In the genomic region with DNA sequence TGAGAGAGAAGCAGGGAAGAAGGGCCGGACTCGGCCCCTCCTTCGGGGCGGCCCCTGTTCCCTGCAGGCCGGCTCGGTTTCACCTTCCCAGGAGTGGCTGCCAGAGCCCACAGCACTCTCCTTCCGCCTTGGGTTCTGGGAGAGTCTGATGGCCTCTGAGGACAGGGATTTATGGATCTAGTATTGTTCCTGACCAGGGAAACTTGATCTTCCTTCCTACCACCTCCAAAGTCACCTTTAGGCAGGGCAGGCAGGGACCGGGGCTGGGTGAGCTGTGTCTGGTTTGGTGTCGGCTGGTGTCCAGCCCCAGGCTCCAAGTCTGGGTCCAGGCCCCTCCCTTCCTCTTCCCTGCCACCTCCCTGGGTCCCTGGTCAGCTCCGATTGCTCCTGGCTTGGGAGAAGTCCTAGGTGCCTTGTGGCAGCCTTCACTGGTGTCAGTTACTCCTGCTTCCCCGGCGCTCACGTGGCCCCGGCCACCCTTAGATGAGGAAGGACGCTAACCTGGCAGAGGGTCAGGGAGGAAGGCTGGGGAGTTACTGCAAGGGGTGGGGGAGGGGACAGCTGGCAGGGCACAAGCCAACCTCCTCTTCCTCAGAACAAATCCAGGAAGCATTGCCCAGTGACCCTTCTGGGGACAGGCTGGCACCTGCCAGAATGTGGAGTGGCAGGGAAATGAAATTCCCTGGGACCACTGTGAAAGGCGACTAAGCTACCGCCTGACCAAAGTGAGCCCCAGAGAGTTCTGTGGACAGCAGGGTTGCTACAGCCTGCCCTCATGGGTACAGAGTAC, we compare ENCODE assay signal across 7 cellular contexts. TPM values are rescaled to one million over a fixed set of nuclear protein-coding genes. Genes with fewer than 3 reads are reported as not detected.
DNase-seq lines count a peak whose midpoint lies in the region; ATAC-seq lines count a peak whose summit lies in the region.

No MANE protein-coding gene starts in this region.

- no peaks in the 10 kb centered on the region for H3K9me3 ChIP-seq in HUES48 (ENCODE audit: control insufficient read depth, insufficient read depth, low read length)
- H3K9me3 ChIP-seq in iPS-15b (ENCODE audit: control insufficient read depth, insufficient read depth, low read length), result no peaks in the 10 kb centered on the region

- H3K4me1 Mint-ChIP-seq in activated CD4-positive, alpha-beta memory T cell treated with anti-CD3 and anti-CD28 coated beads for 36 hours (ENCODE audit: low read depth), result peaks cover 58% of the 10 kb centered on the region

- intact Hi-C loops in activated CD4-positive, alpha-beta memory T cell treated with anti-CD3 and anti-CD28 coated beads for 36 hours (cut with micrococcal nuclease), result loop anchor here (10.0 kb wide), 1 partner anchor 102 kb away; no protein-coding TSS in a partner anchor

- no peak overlapping the region for H3K9ac ChIP-seq in HUES48 (ENCODE audit: low read depth, low read length)
- peak overlapping the region; percentile 65 for H3K9ac ChIP-seq in iPS-15b (ENCODE audit: low read depth, low read length)

- H3K27ac Mint-ChIP-seq in activated CD4-positive, alpha-beta memory T cell treated with anti-CD3 and anti-CD28 coated beads for 36 hours, result peak overlapping the region; percentile 97

- DNase-seq in activated CD4-positive, alpha-beta memory T cell treated with anti-CD3 and anti-CD28 coated beads for 36 hours, result no peak
- DNase-seq in substantia nigra (lab: John Stamatoyannopoulos, UW), result peak in 42 of 49 donors; percentile 13 to 71 (median 44)
- DNase-seq in SHP77 treated with DMSO at 0.1 percent for 48 hours (lab: John Stamatoyannopoulos, UW), result no peak
- DNase-seq in NCI-H345 (lab: John Stamatoyannopoulos, UW), result no peak

- H3K4me3 Mint-ChIP-seq in activated CD4-positive, alpha-beta memory T cell treated with anti-CD3 and anti-CD28 coated beads for 36 hours, result peak overlapping the region; percentile 62

- no peak overlapping the region for H3K4me3 ChIP-seq in HUES48 (ENCODE audit: low read depth, low read length)
- H3K4me3 ChIP-seq in iPS-15b (ENCODE audit: low read depth, low read length), result peak overlapping the region; percentile 8

- POLR2A ChIA-PET in activated CD4-positive, alpha-beta memory T cell treated with anti-CD3 and anti-CD28 coated beads for 36 hours (lab: Charles Lee), result interaction anchor here (0.6 to 1.6 kb wide), 4 partner anchors 11 to 34 kb away, joined by 3 to 11 read pairs (median 6); a partner anchor contains a TSS

- CTCF ChIA-PET in activated CD4-positive, alpha-beta memory T cell treated with anti-CD3 and anti-CD28 coated beads for 36 hours (lab: Charles Lee), result interaction anchor here (0.6 to 1.9 kb wide), 7 partner anchors 16 to 106 kb away, joined by 3 to 7 read pairs (median 3); a partner anchor contains a TSS

- H3K36me3 Mint-ChIP-seq in activated CD4-positive, alpha-beta memory T cell treated with anti-CD3 and anti-CD28 coated beads for 36 hours, result peaks cover 19% of the 10 kb centered on the region

- ATAC-seq in GM18858 (IDR thresholded peaks at IDR 0.05; ENCODE audit: unreplicated experiment), result no peak

- H3K9me3 Mint-ChIP-seq in activated CD4-positive, alpha-beta memory T cell treated with anti-CD3 and anti-CD28 coated beads for 36 hours, result no peaks in the 10 kb centered on the region

- H3K27me3 ChIP-seq in HUES48 (ENCODE audit: control insufficient read depth, insufficient read depth, low read length) (no peaks in the 10 kb centered on the region), iPS-15b (ENCODE audit: control insufficient read depth, insufficient read depth, low read length) (no peaks in the 10 kb centered on the region)

- H3K27me3 Mint-ChIP-seq in activated CD4-positive, alpha-beta memory T cell treated with anti-CD3 and anti-CD28 coated beads for 36 hours, result no peaks in the 10 kb centered on the region

- peaks cover 7% of the 10 kb centered on the region for H3K36me3 ChIP-seq in HUES48 (ENCODE audit: control insufficient read depth, insufficient read depth, low read length)
- H3K36me3 ChIP-seq in iPS-15b (ENCODE audit: control insufficient read depth, insufficient read depth, low read length), result peaks cover 4% of the 10 kb centered on the region

- peaks cover 29% of the 10 kb centered on the region for H3K4me1 ChIP-seq in HUES48 (ENCODE audit: control insufficient read depth, insufficient read depth, low read length)
- H3K4me1 ChIP-seq in iPS-15b (ENCODE audit: control insufficient read depth, insufficient read depth, low read length), result peaks cover 14% of the 10 kb centered on the region

- H3K27ac ChIP-seq in HUES48 (ENCODE audit: low read depth, low read length), result peak overlapping the region; percentile 81
- peak overlapping the region; percentile 71 for H3K27ac ChIP-seq in substantia nigra (ENCODE audit: low read depth, low read length, poor library complexity, severe bottlenecking)

RNA-seq across cellular contexts. Expression of a gene that starts 18.8 kb away (rescaled TPM):
- total RNA-seq in activated CD4-positive, alpha-beta memory T cell treated with anti-CD3 and anti-CD28 coated beads for 36 hours, result 10 to 100 TPM; 14.4 to 15.2 TPM

RNA-seq across cellular contexts. Expression of a gene that starts 35.0 kb away (rescaled TPM):
- total RNA-seq in activated CD4-positive, alpha-beta memory T cell treated with anti-CD3 and anti-CD28 coated beads for 36 hours, result 10 to 100 TPM; 67.0 to 72.0 TPM

RNA-seq across cellular contexts. Expression of a gene that starts 40.7 kb away (rescaled TPM):
- total RNA-seq in activated CD4-positive, alpha-beta memory T cell treated with anti-CD3 and anti-CD28 coated beads for 36 hours, result not detected

RNA-seq across cellular contexts. Expression of a gene that starts 44.3 kb away (rescaled TPM):
- 10 to 100 TPM; 61.9 to 62.0 TPM for total RNA-seq in activated CD4-positive, alpha-beta memory T cell treated with anti-CD3 and anti-CD28 coated beads for 36 hours

RNA-seq across cellular contexts. Expression of a gene that starts 49.1 kb away (rescaled TPM):
- total RNA-seq in activated CD4-positive, alpha-beta memory T cell treated with anti-CD3 and anti-CD28 coated beads for 36 hours, result under 1 TPM; 0.34 to 0.50 TPM

Comparison
In these comparisons a context has a peak if more than half of its experiments do, and no peak if none do; other contexts are left out.
1. DNase-seq: peak in substantia nigra (42 of 49); none in activated CD4-positive, alpha-beta memory T cell treated with anti-CD3 and anti-CD28 coated beads for 36 hours (single experiment), SHP77 treated with DMSO at 0.1 percent for 48 hours (single experiment) and NCI-H345 (single experiment).